ENCODE assay signal across 8 cellular contexts in the genomic region with DNA sequence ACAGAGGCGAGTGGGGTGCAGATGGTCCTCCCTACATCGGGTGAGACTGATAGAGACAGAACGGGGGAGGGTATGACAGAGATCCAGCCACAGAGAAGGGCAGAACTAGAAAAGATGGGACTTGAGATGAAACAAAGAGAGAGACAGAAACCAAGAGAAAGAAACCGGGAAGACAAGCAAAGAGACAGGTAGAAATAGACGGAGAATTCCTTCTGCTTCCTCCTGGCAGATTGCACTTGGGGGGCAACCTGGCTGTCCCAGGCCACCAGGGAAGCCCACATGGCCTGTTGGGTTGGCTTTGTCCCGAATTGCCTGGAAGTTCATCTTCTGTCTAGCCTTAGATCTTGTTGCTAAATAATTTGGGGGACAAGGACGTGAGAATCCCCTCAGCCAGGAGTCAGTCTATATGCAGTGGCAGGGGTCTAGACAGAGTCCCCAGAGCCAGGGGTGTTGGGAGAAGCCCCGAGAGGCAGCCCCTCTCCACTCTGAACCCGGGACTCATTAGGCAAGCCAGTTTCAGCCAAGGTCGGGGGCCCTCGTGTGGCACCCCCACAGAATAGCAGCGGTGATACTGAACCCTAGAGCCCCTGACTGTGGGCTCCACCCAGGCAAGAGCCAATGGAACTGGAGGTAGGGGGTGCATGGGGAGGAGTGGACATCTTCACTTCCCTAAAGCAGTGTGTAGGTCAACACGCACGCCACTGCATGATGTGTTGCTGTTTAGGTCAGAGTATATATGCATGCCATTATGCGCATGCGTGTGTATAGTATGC. TPM values are rescaled to one million over a fixed set of nuclear protein-coding genes. Genes with fewer than 3 reads are reported as not detected.
DNase-seq lines count a peak whose midpoint lies in the region; ATAC-seq and TF ChIP-seq lines count a peak whose summit lies in the region.

No MANE protein-coding gene starts in this region.

- H3K27ac Mint-ChIP-seq in endothelial cell (ENCODE audit: unreplicated experiment), result no peak overlapping the region

- no peaks in the 10 kb centered on the region for H3K9me3 Mint-ChIP-seq in endothelial cell (ENCODE audit: unreplicated experiment)

- no peak for TF ChIP-seq CTCF in endothelial cell (IDR thresholded peaks at IDR 0.05; ENCODE audit: unreplicated experiment)

- peak; percentile 41 for ATAC-seq in GM21529 (IDR thresholded peaks at IDR 0.05; ENCODE audit: unreplicated experiment)

- DNase-seq in ELR (ENCODE audit: low read depth), result peak; percentile 32
- DNase-seq in KG1 (lab: John Stamatoyannopoulos, UW), result peak; percentile 92
- DNase-seq in activated CD4-positive, alpha-beta T cell treated with anti-CD3 and anti-CD28 coated beads, Interleukin-2, amount 50 U/mL, for 1 hour, result peak; percentile 75
- no peak for DNase-seq in endothelial cell (ENCODE audit: low spot score)
- peak; percentile 52 for DNase-seq in retina
- no peak for DNase-seq in NCI-H1048 (lab: John Stamatoyannopoulos, UW)
- no peak for DNase-seq in SHP77 (lab: John Stamatoyannopoulos, UW)

- H3K36me3 Mint-ChIP-seq in endothelial cell (ENCODE audit: low read depth, unreplicated experiment), result no peaks in the 10 kb centered on the region

- H3K4me1 Mint-ChIP-seq in endothelial cell (ENCODE audit: unreplicated experiment), result peaks cover 12% of the 10 kb centered on the region

- peak overlapping the region; percentile 2 for H3K4me3 Mint-ChIP-seq in endothelial cell (ENCODE audit: unreplicated experiment)

- peaks cover 23% of the 10 kb centered on the region for H3K27me3 Mint-ChIP-seq in endothelial cell (ENCODE audit: unreplicated experiment)

RNA-seq across cellular contexts. Expression of a gene that starts 0.6 kb away (rescaled TPM):
- 1.3 TPM for total RNA-seq in endothelial cell (ENCODE audit: unreplicated experiment)

RNA-seq across cellular contexts. Expression of a gene that starts 22.8 kb away (rescaled TPM):
- total RNA-seq in endothelial cell (ENCODE audit: unreplicated experiment), result 150 TPM

RNA-seq across cellular contexts. Expression of a gene that starts 48.5 kb away (rescaled TPM):
- not detected for total RNA-seq in endothelial cell (ENCODE audit: unreplicated experiment)

Comparison
In these comparisons a context has a peak if more than half of its experiments do, and no peak if none do; other contexts are left out.
1. DNase-seq: peak in ELR (single experiment), KG1 (single experiment), activated CD4-positive, alpha-beta T cell treated with anti-CD3 and anti-CD28 coated beads, Interleukin-2, amount 50 U/mL, for 1 hour (single experiment) and retina (single experiment); none in endothelial cell (single experiment), NCI-H1048 (single experiment) and SHP77 (0 of 2).